ENCODE assay signal across 18 cellular contexts in the genomic region with DNA sequence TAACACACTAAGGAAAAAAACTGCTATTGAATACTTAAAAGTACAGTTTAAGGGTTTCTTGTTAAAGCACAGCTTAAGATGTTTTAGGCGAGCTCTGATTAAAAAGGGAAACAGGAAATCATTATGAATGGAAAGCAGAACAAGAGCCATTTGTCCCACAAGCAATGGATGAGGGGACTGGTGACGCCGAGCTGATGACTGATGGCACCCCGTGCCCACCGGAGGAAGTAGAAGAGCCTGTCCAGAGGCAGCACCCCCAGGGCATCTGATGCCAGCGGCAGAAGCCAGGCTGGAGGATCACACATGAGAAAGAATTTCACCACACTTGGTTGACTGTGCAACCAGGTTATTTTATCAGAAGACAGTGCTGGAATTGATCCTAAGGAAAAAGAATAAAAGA. TPM values are rescaled to one million over a fixed set of nuclear protein-coding genes. Genes with fewer than 3 reads are reported as not detected.
DNase-seq lines count a peak whose midpoint lies in the region; ATAC-seq, FAIRE-seq and TF ChIP-seq lines count a peak whose summit lies in the region.
"Had no signal": no experiment of that assay in that cellular context is flagged by ENCODE, and none has a peak within 500 bp of the region (broad histone marks: within the 10 kb centered on the region; RNA-seq: fewer than 3 reads in every experiment).

No MANE protein-coding gene starts in this region.

- TF ChIP-seq CTCF in A673 (conservative IDR thresholded peaks at IDR 0.05; ENCODE audit: low read depth, low read length) (no peak), left lung (IDR thresholded peaks at IDR 0.05) (no peak)

- peaks cover under 1% of the 10 kb centered on the region for H3K27me3 ChIP-seq in A673 (replicated peaks; ENCODE audit: insufficient read depth, low read depth, low read length, poor library complexity)
- H3K27me3 ChIP-seq in CD4-positive, CD25-positive, alpha-beta regulatory T cell (ENCODE audit: control insufficient read depth, insufficient read depth, low read length), result no peaks in the 10 kb centered on the region
- H3K27me3 ChIP-seq in left lung, result peaks cover 0 to 21% of the 10 kb centered on the region in 2 donors
- H3K27me3 ChIP-seq: ascending aorta, BE2C, colonic mucosa, testis had no signal

- H3K36me3 ChIP-seq in A673 (ENCODE audit: insufficient read depth, low read length, poor library complexity, severe bottlenecking) (no peaks in the 10 kb centered on the region), left lung (no peaks in the 10 kb centered on the region)
- no peaks in the 10 kb centered on the region for H3K36me3 ChIP-seq in CD4-positive, CD25-positive, alpha-beta regulatory T cell (ENCODE audit: control insufficient read depth, insufficient read depth, low read length)
- H3K36me3 ChIP-seq: ascending aorta, BE2C, colonic mucosa had no signal

- peaks cover 0 to 2% (median 0%) of the 10 kb centered on the region in 7 donors for H3K9me3 Mint-ChIP-seq in CD4-positive, CD25-positive, alpha-beta regulatory T cell
- H3K9me3 Mint-ChIP-seq: HFFc6; naive thymus-derived CD8-positive, alpha-beta T cell had no signal

- peak overlapping the region; percentile 17 to 85 (median 82) for H3K27ac Mint-ChIP-seq in CD4-positive, CD25-positive, alpha-beta regulatory T cell
- H3K27ac Mint-ChIP-seq in T-helper 17 cell, result no peak overlapping the region
- H3K27ac Mint-ChIP-seq: HFFc6 had no signal

- no peak overlapping the region for H3K4me3 ChIP-seq in A673 (ENCODE audit: low read depth, low read length, poor library complexity, severe bottlenecking)
- H3K4me3 ChIP-seq in CD4-positive, CD25-positive, alpha-beta regulatory T cell (ENCODE audit: low read depth, low read length), result no peak overlapping the region
- no peak overlapping the region for H3K4me3 ChIP-seq in left lung
- H3K4me3 ChIP-seq: ascending aorta, colonic mucosa, testis had no signal

- no peak for ATAC-seq in CD4-positive, CD25-positive, alpha-beta regulatory T cell (ENCODE audit: low read depth in 2 of 2)
- ATAC-seq in T-helper 17 cell (peak; percentile 42), left lung (peak; percentile 59), GM18867 (IDR thresholded peaks at IDR 0.05; ENCODE audit: unreplicated experiment) (no peak), GM19023 (IDR thresholded peaks at IDR 0.05; ENCODE audit: unreplicated experiment) (no peak)
- ATAC-seq: left colon; naive thymus-derived CD8-positive, alpha-beta T cell had no signal

- H3K36me3 Mint-ChIP-seq in CD4-positive, CD25-positive, alpha-beta regulatory T cell, result no peaks in the 10 kb centered on the region
- peaks cover 4% of the 10 kb centered on the region for H3K36me3 Mint-ChIP-seq in T-helper 17 cell (ENCODE audit: low read depth)
- H3K36me3 Mint-ChIP-seq: naive thymus-derived CD8-positive, alpha-beta T cell had no signal

- POLR2A ChIA-PET in A673 (lab: Charles Lee; ENCODE audit: low non-redundant PET), result no interaction called here

- H3K9me3 ChIP-seq in A673 (ENCODE audit: low read depth, low read length, poor library complexity, severe bottlenecking) (no peaks in the 10 kb centered on the region), T-helper 17 cell (ENCODE audit: control insufficient read depth, low read length, poor library complexity, severe bottlenecking) (no peaks in the 10 kb centered on the region), left lung (no peaks in the 10 kb centered on the region)
- no peaks in the 10 kb centered on the region for H3K9me3 ChIP-seq in CD4-positive, CD25-positive, alpha-beta regulatory T cell (ENCODE audit: control insufficient read depth in 2 of 2, low read length in 2 of 2)
- H3K9me3 ChIP-seq: ascending aorta, BE2C, colonic mucosa, testis had no signal

- H3K4me1 Mint-ChIP-seq in CD4-positive, CD25-positive, alpha-beta regulatory T cell, result peaks cover 5 to 51% (median 26%) of the 10 kb centered on the region in 4 donors
- peaks cover 20% of the 10 kb centered on the region for H3K4me1 Mint-ChIP-seq in T-helper 17 cell

- intact Hi-C loops in A673 (cut with micrococcal nuclease; ENCODE audit: unreplicated experiment), result no loop called here
- intact Hi-C loops in left lung (cut with DNase I), result no loop called here

- no peak for FAIRE-seq in GM19239 (lab: Jason Lieb, UNC)

- BruUV-seq in A673 (replicated peaks; lab: Mats Ljungman, UMichigan), result no TSS peak

- H3K4me1 ChIP-seq in A673 (ENCODE audit: insufficient read depth, low read length, poor library complexity, severe bottlenecking) (peaks cover 6% of the 10 kb centered on the region), left lung (no peaks in the 10 kb centered on the region)
- peaks cover 20% of the 10 kb centered on the region for H3K4me1 ChIP-seq in CD4-positive, CD25-positive, alpha-beta regulatory T cell (ENCODE audit: control insufficient read depth, insufficient read depth, low read length, poor library complexity, severe bottlenecking)
- H3K4me1 ChIP-seq: ascending aorta, BE2C, colonic mucosa, testis had no signal

- H3K4me3 Mint-ChIP-seq in CD4-positive, CD25-positive, alpha-beta regulatory T cell, result no peak overlapping the region
- no peak overlapping the region for H3K4me3 Mint-ChIP-seq in T-helper 17 cell
- H3K4me3 Mint-ChIP-seq: HFFc6 had no signal

- CTCF ChIA-PET in A673 (lab: Charles Lee), result no interaction called here

- DNase-seq in A673 (ENCODE audit: low spot score), result peak; percentile 12
- DNase-seq in CD4-positive, CD25-positive, alpha-beta regulatory T cell, result no peak
- DNase-seq in T-helper 17 cell, result no peak
- peak in 1 of 2 donors; percentile 58 for DNase-seq in left lung
- DNase-seq in GM19239 (ENCODE audit: insufficient read length, low spot score), result no peak
- no peak for DNase-seq in NCI-H82 treated with DMSO at 0.1 percent for 48 hours (lab: John Stamatoyannopoulos, UW; ENCODE audit: unreplicated experiment)
- DNase-seq: BE2C; colonic mucosa; DND-41; HFFc6; naive thymus-derived CD8-positive, alpha-beta T cell; NK-92 treated with Interleukin-12 subunit alpha and Interleukin-12 subunit beta, amount 100 ng/mL, for 24 hours; testis had no signal

- H3K27ac ChIP-seq in A673 (ENCODE audit: low read depth, low read length, poor library complexity, severe bottlenecking) (no peak overlapping the region), left lung (no peak overlapping the region)
- no peak overlapping the region for H3K27ac ChIP-seq in CD4-positive, CD25-positive, alpha-beta regulatory T cell (ENCODE audit: insufficient read depth, low read length, poor library complexity, severe bottlenecking)
- H3K27ac ChIP-seq: ascending aorta, colonic mucosa, HL-60, testis had no signal

- H3K27me3 Mint-ChIP-seq in CD4-positive, CD25-positive, alpha-beta regulatory T cell, result peaks cover 4% of the 10 kb centered on the region
- H3K27me3 Mint-ChIP-seq in T-helper 17 cell, result peaks cover 52% of the 10 kb centered on the region

RNA-seq across cellular contexts. Expression of a gene that starts 15.0 kb away (rescaled TPM):
- total RNA-seq in A673 (2021), result 51.8 and 53.4 TPM in 2 replicates
- 66.5 TPM for total RNA-seq in CD4-positive, CD25-positive, alpha-beta regulatory T cell
- polyA plus RNA-seq in CD4-positive, CD25-positive, alpha-beta regulatory T cell, result 10 to 100 TPM; 38.4 to 66.1 (median 55.4) TPM
- total RNA-seq in T-helper 17 cell, result 10 to 100 TPM; 53.3 to 55.1 TPM
- 100 to 1,000 TPM in 1 of 2 donors, 10 to 100 TPM in 1; 64.9 to 170 TPM for total RNA-seq in left lung

Comparison
In these comparisons a context has a peak if more than half of its experiments do, and no peak if none do; other contexts are left out.
1. ATAC-seq: peak in T-helper 17 cell (single experiment) and left lung (single experiment); none in CD4-positive, CD25-positive, alpha-beta regulatory T cell (0 of 2), GM18867 (single experiment) and GM19023 (single experiment).